8 cellular contexts compared by ENCODE assay signal in genomic region chr10:100986623-100986951, GRCh38. TPM values are rescaled to one million over a fixed set of nuclear protein-coding genes. Genes with fewer than 3 reads are reported as not detected.
DNase-seq lines count a peak whose midpoint lies in the region; ATAC-seq and TF ChIP-seq lines count a peak whose summit lies in the region.

No MANE protein-coding gene starts in this region.

- TF ChIP-seq EP300 in transverse colon (IDR thresholded peaks at IDR 0.05; ENCODE audit: low read depth), result no peak

- H3K27ac ChIP-seq in right lobe of liver, result peak overlapping the region in 1 of 3 donors; percentile 78
- peak overlapping the region; percentile 77 to 90 (median 86) for H3K27ac ChIP-seq in transverse colon

- peak in 1 of 4 donors; percentile 22 for ATAC-seq in right lobe of liver
- no peak for ATAC-seq in HG02759 (IDR thresholded peaks at IDR 0.05; ENCODE audit: unreplicated experiment)
- ATAC-seq in HG03039 (IDR thresholded peaks at IDR 0.05; ENCODE audit: unreplicated experiment), result no peak

- peak; percentile 62 for DNase-seq in activated effector memory CD4-positive, alpha-beta T cell treated with anti-CD3 and anti-CD28 coated beads, Interleukin-2, amount 50 U/mL, for 16 hours
- DNase-seq in activated effector memory CD4-positive, alpha-beta T cell treated with Interleukin-2 at 50 U/mL for 16 hours, result no peak
- DNase-seq in astrocyte of the spinal cord (ENCODE audit: low read depth, low spot score) (no peak), right lobe of liver (no peak), transverse colon (no peak)
- DNase-seq in activated CD4-positive, CD25-positive, alpha-beta regulatory T cell (lab: John Stamatoyannopoulos, UW), result no peak

- H3K36me3 ChIP-seq in right lobe of liver (peaks cover 0 to 36% (median 6%) of the 10 kb centered on the region in 4 donors), transverse colon (peaks cover 0 to 4% (median 1%) of the 10 kb centered on the region in 4 donors)

- in situ Hi-C loops in astrocyte of the spinal cord (cut with HindIII; ENCODE audit: low sequenced_read_pairs), result no loop called here
- in situ Hi-C loops in transverse colon (cut with MboI; ENCODE audit: low pct_ligation_motif_present in 1 of 4, low pct_unique_long_range_greater_than_20kb in 1 of 4, low sequenced_read_pairs in 3 of 4), result no loop called here

- no peaks in the 10 kb centered on the region for H3K9me3 ChIP-seq in right lobe of liver
- H3K9me3 ChIP-seq in transverse colon, result no peaks in the 10 kb centered on the region

- TF ChIP-seq CTCF in astrocyte of the spinal cord (IDR thresholded peaks at IDR 0.05; ENCODE audit: low read depth, low read length), result no peak
- TF ChIP-seq CTCF in right lobe of liver (IDR thresholded peaks at IDR 0.05), result no peak
- no peak for TF ChIP-seq CTCF in transverse colon (IDR thresholded peaks at IDR 0.05)

- H3K4me1 ChIP-seq in right lobe of liver (peaks cover 0 to 29% (median 9%) of the 10 kb centered on the region in 4 donors), transverse colon (peaks cover 17 to 27% (median 22%) of the 10 kb centered on the region in 4 donors)

- WGBS in right lobe of liver (ENCODE audit: insufficient coverage, low coverage, low lambda C conversion rate, missing lambda C conversion rate), result 15% methylated on average over 8 of the region's 17 CpGs
- 24% methylated on average over 2 of the region's 17 CpGs; no CpG with 5 or more reads in 1 of the 2 donors for WGBS in transverse colon (ENCODE audit: low coverage in 1 of 2), 2 donors

- intact Hi-C loops in right lobe of liver (cut with DNase I), result no loop called here
- intact Hi-C loops in transverse colon (cut with DNase I; ENCODE audit: low total_unique reads), result no loop called here

- H3K4me3 ChIP-seq in astrocyte of the spinal cord (ENCODE audit: low read depth, low read length) (peak overlapping the region; percentile 96), right lobe of liver (peak overlapping the region; percentile 64 to 96 (median 87)), transverse colon (peak overlapping the region; percentile 63 to 92 (median 78))

- H3K27me3 ChIP-seq in right lobe of liver (no peaks in the 10 kb centered on the region), transverse colon (no peaks in the 10 kb centered on the region)

- TF ChIP-seq POLR2A in right lobe of liver (IDR thresholded peaks at IDR 0.05) (no peak), transverse colon (IDR thresholded peaks at IDR 0.05) (no peak)

RNA-seq across cellular contexts. Expression of gene MRPL43, which starts 0.7 kb away (rescaled TPM):
- 10 to 100 TPM; 37.0 to 73.5 (median 45.0) TPM for total RNA-seq in right lobe of liver
- 100 to 1,000 TPM in 1 of 4 donors, 10 to 100 TPM in 3; 32.5 to 104 (median 77.1) TPM for total RNA-seq in transverse colon

RNA-seq across cellular contexts. Expression of gene TWNK, which starts 0.8 kb away (rescaled TPM):
- total RNA-seq in right lobe of liver, result 1 to 10 TPM; 2.9 to 8.4 (median 4.6) TPM
- total RNA-seq in transverse colon, result 10 to 100 TPM in 1 of 4 donors, 1 to 10 TPM in 3; 1.1 to 12.7 (median 3.3) TPM

RNA-seq across cellular contexts. Expression of gene LZTS2, which starts 13.0 kb away (rescaled TPM):
- total RNA-seq in right lobe of liver, result 10 to 100 TPM in 3 of 6 experiments, 1 to 10 TPM in 3; 5.6 to 17.5 (median 11.0) TPM
- 10 to 100 TPM; 41.8 to 86.8 (median 56.6) TPM for total RNA-seq in transverse colon

RNA-seq across cellular contexts. Expression of gene SEMA4G, which starts 17.3 kb away (rescaled TPM):
- total RNA-seq in right lobe of liver (100 to 1,000 TPM in 1 of 6 experiments, 10 to 100 TPM in 5; 24.7 to 129 (median 38.4) TPM), transverse colon (100 to 1,000 TPM in 3 of 4 donors, 10 to 100 TPM in 1; 94.0 to 221 (median 121) TPM)

RNA-seq across cellular contexts. Expression of gene PDZD7, which starts 44.3 kb away (rescaled TPM):
- total RNA-seq in right lobe of liver (under 1 TPM in 5 of 6 experiments, not detected in 1; 0.15 to 0.50 (median 0.20) TPM), transverse colon (1 to 10 TPM in 1 of 4 donors, under 1 TPM in 2, not detected in 1; 0.27 to 2.0 (median 0.64) TPM)
